10 cellular contexts compared by ENCODE assay signal in the genomic region with DNA sequence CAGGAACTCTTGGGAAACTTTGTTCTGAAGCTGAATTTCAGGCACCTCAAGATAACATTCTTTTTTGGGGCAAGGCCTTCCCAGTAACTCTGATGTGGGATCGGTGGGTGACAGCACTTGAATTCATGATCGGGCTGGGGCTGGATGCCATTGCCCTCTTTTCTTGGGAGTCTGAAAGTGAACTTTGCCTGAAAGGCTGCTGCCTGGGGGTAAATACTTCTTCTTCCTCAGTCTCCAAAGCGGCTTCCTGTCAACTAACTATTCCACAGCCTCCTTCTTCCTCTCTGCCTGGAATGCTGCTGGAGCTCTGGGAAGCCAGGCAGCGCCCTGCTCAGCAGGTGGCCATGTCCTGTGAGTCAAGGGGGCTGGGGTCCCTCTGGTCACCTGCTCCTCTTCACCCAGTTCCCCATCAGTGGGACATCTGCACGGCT.
A peak's percentile ranks its signal among the peaks of the same experiment; 100 is the strongest.
DNase-seq lines count a peak whose midpoint lies in the region; ATAC-seq, FAIRE-seq and TF ChIP-seq lines count a peak whose summit lies in the region.
"Had no signal": no experiment of that assay in that cellular context is flagged by ENCODE, and none has a peak within 500 bp of the region (broad histone marks: within the 10 kb centered on the region; RNA-seq: fewer than 3 reads in every experiment).

No MANE protein-coding gene starts in this region.

- in situ Hi-C loops in GM13977 (cut with MboI; ENCODE audit: low pct_unique_long_range_greater_than_20kb, low sequenced_read_pairs, unreplicated experiment) = no loop called here

- no peak overlapping the region for H3K27ac ChIP-seq in H1 (ENCODE audit: low read depth, low read length)
- H3K27ac ChIP-seq in neuronal stem cell (replicated peaks; ENCODE audit: low read length) = no peak overlapping the region
- H3K27ac ChIP-seq in vagina = peak overlapping the region; percentile 93

- TF ChIP-seq CTCF in H1 (IDR thresholded peaks at IDR 0.05; ENCODE audit: control extremely low read depth in 1 of 3, insufficient read depth in 1 of 3, low read depth in 1 of 3, low read length in 3 of 3) (no peak), vagina (IDR thresholded peaks at IDR 0.05) (no peak), GM13977 (IDR thresholded peaks at IDR 0.05; ENCODE audit: extremely low read depth, insufficient read depth, missing control alignments) (no peak)

- H3K79me2 ChIP-seq in H1 (ENCODE audit: control insufficient read depth in 1 of 2, insufficient read depth in 2 of 2, low read length in 2 of 2) = no peaks in the 10 kb centered on the region

- no peak for FAIRE-seq in H1 (lab: Jason Lieb, UNC)

- H2BK5ac ChIP-seq in H1 (ENCODE audit: low read depth, low read length) (peak overlapping the region; percentile 61; the same call in 1 of the 2 replicates), neuronal stem cell (ENCODE audit: low read length) (peak overlapping the region; percentile 8)

- peak overlapping the region; percentile 30 to 79 for H3K27ac Mint-ChIP-seq in stimulated activated naive CD8-positive, alpha-beta T cell treated with anti-CD3 and anti-CD28 coated beads, Interleukin-15, amount 100 ng/mL, for 72 hours
- no peak overlapping the region for H3K27ac Mint-ChIP-seq in activated CD4-positive, alpha-beta T cell treated with anti-CD3 and anti-CD28 coated beads for 36 hours
- H3K27ac Mint-ChIP-seq: CD4-positive, alpha-beta T cell had no signal

- no peaks in the 10 kb centered on the region for H3K36me3 ChIP-seq in H1 (ENCODE audit: control insufficient read depth in 2 of 4, insufficient read depth in 4 of 4, low read length in 3 of 4)
- no peaks in the 10 kb centered on the region for H3K36me3 ChIP-seq in neuronal stem cell (replicated peaks in 1 of 2; ENCODE audit: control insufficient read depth in 2 of 2, insufficient read depth in 2 of 2, low read length in 2 of 2)
- no peaks in the 10 kb centered on the region for H3K36me3 ChIP-seq in vagina

- no peaks in the 10 kb centered on the region for H3K36me3 Mint-ChIP-seq in activated CD4-positive, alpha-beta T cell treated with anti-CD3 and anti-CD28 coated beads for 36 hours (ENCODE audit: low read depth)

- no peaks in the 10 kb centered on the region for H3K79me1 ChIP-seq in H1 (ENCODE audit: low read depth, low read length)
- no peaks in the 10 kb centered on the region for H3K79me1 ChIP-seq in neuronal stem cell (ENCODE audit: low read depth, low read length)

- 71% methylated on average over 5 of the region's 5 CpGs; no CpG with 5 or more reads in 1 of the 2 experiments for WGBS in H1 (ENCODE audit: extremely low coverage in 1 of 2, insufficient coverage in 1 of 2, insufficient read length in 1 of 2, insufficient replicate concordance in 2 of 2, low coverage in 1 of 2, low lambda C conversion rate in 2 of 2, missing lambda C conversion rate in 1 of 2), 2 experiments
- WGBS in neuronal stem cell (ENCODE audit: extremely low coverage in 2 of 2, insufficient read length in 2 of 2, insufficient replicate concordance in 1 of 2), 2 donors = no CpG with 5 or more reads among the region's 5 CpGs

- intact Hi-C loops in vagina (cut with DNase I) = loop anchor here (2.0 kb wide), 1 partner anchor 79 kb away; a partner anchor contains a TSS
- intact Hi-C loops in activated CD4-positive, alpha-beta T cell treated with anti-CD3 and anti-CD28 coated beads for 36 hours (cut with DNase I, micrococcal nuclease) = no loop called here

- H3K9me3 Mint-ChIP-seq in stimulated activated naive CD8-positive, alpha-beta T cell treated with anti-CD3 and anti-CD28 coated beads, Interleukin-15, amount 100 ng/mL, for 72 hours = no peaks in the 10 kb centered on the region
- no peaks in the 10 kb centered on the region for H3K9me3 Mint-ChIP-seq in activated CD4-positive, alpha-beta T cell treated with anti-CD3 and anti-CD28 coated beads for 36 hours (ENCODE audit: low read depth)
- H3K9me3 Mint-ChIP-seq: CD4-positive, alpha-beta T cell had no signal

- H3K4me1 Mint-ChIP-seq in stimulated activated naive CD8-positive, alpha-beta T cell treated with anti-CD3 and anti-CD28 coated beads, Interleukin-15, amount 100 ng/mL, for 72 hours = peaks cover 6% of the 10 kb centered on the region
- H3K4me1 Mint-ChIP-seq in activated CD4-positive, alpha-beta T cell treated with anti-CD3 and anti-CD28 coated beads for 36 hours = peaks cover 2% of the 10 kb centered on the region

- H2BK12ac ChIP-seq in H1 (ENCODE audit: low read depth, low read length) = peak overlapping the region; percentile 88; the same call in 1 of the 2 replicates
- no peak overlapping the region for H2BK12ac ChIP-seq in neuronal stem cell (ENCODE audit: low read length)

- no peak overlapping the region for H3K56ac ChIP-seq in H1 (replicated peaks; ENCODE audit: insufficient read length, low read depth, low read length)

- H4K20me1 ChIP-seq in H1 (replicated peaks in 1 of 2; ENCODE audit: control insufficient read depth in 1 of 2, insufficient read depth in 2 of 2, low read length in 2 of 2) = no peaks in the 10 kb centered on the region

- TF ChIP-seq EP300 in H1 (IDR thresholded peaks at IDR 0.05; ENCODE audit: borderline replicate concordance in 1 of 2, low read depth in 2 of 2, low read length in 2 of 2) = no peak

- no peak overlapping the region for H2BK15ac ChIP-seq in H1 (ENCODE audit: low read length)
- peak overlapping the region; percentile 61 for H2BK15ac ChIP-seq in neuronal stem cell (ENCODE audit: low read length)

- H3K27me3 Mint-ChIP-seq in stimulated activated naive CD8-positive, alpha-beta T cell treated with anti-CD3 and anti-CD28 coated beads, Interleukin-15, amount 100 ng/mL, for 72 hours = no peaks in the 10 kb centered on the region
- H3K27me3 Mint-ChIP-seq in activated CD4-positive, alpha-beta T cell treated with anti-CD3 and anti-CD28 coated beads for 36 hours = no peaks in the 10 kb centered on the region
- H3K27me3 Mint-ChIP-seq: CD4-positive, alpha-beta T cell had no signal

- no peaks in the 10 kb centered on the region for H3K9me3 ChIP-seq in H1 (ENCODE audit: insufficient read depth in 2 of 2, low read depth in 1 of 2, low read length in 1 of 2)
- no peaks in the 10 kb centered on the region for H3K9me3 ChIP-seq in neuronal stem cell (replicated peaks in 1 of 2; ENCODE audit: control insufficient read depth in 2 of 2, insufficient read depth in 1 of 2, low read depth in 1 of 2, low read length in 2 of 2)
- H3K9me3 ChIP-seq in vagina = no peaks in the 10 kb centered on the region

- no peak overlapping the region for H3K4ac ChIP-seq in H1 (replicated peaks; ENCODE audit: insufficient read length, low read depth, low read length)
- H3K4ac ChIP-seq in neuronal stem cell (ENCODE audit: low read length) = no peak overlapping the region

- H3K14ac ChIP-seq in H1 (ENCODE audit: insufficient read length) (no peak overlapping the region), neuronal stem cell (ENCODE audit: low read length) (no peak overlapping the region)

- H3K23me2 ChIP-seq in H1 (ENCODE audit: low read depth, low read length) = no peaks in the 10 kb centered on the region

- H2AFZ ChIP-seq in H1 (ENCODE audit: low read length) = peak overlapping the region; percentile 30; the same call in 1 of the 2 replicates
- H2AFZ ChIP-seq in neuronal stem cell (ENCODE audit: low read length) = peak overlapping the region; percentile 83

- DNase-seq in stimulated activated naive CD8-positive, alpha-beta T cell treated with anti-CD3 and anti-CD28 coated beads, Interleukin-15, amount 100 ng/mL, for 72 hours = no peak
- DNase-seq in stimulated activated naive CD8-positive, alpha-beta T cell treated with anti-CD3 and anti-CD28 coated beads, Interleukin-15, Interleukin-2, amounts not matched to agents 100 U/mL and 50 U/mL, for 24 hours = no peak
- DNase-seq in H1 (ENCODE audit: low read depth in 1 of 2, low spot score in 2 of 2) (no peak), neuronal stem cell (ENCODE audit: low spot score) (no peak), vagina (ENCODE audit: extremely low spot score in 2 of 2) (no peak), cortex of kidney (lab: John Stamatoyannopoulos, UW) (no peak), GM13977 (ENCODE audit: low spot score) (no peak)
- DNase-seq in activated CD4-positive, alpha-beta T cell treated with anti-CD3 and anti-CD28 coated beads for 36 hours = no peak
- DNase-seq: CD4-positive, alpha-beta T cell; stimulated activated CD8-positive, alpha-beta memory T cell treated with anti-CD3 and anti-CD28 coated beads, Interleukin-4, amount 100 ng/mL, for 48 hours had no signal

- H3K4me3 ChIP-seq in H1 (ENCODE audit: extremely low read depth in 1 of 4, insufficient read depth in 2 of 4, low read depth in 3 of 4, low read length in 4 of 4) (no peak overlapping the region), neuronal stem cell (ENCODE audit: low read length in 2 of 2) (no peak overlapping the region), vagina (no peak overlapping the region)

- H3K18ac ChIP-seq in H1 (ENCODE audit: extremely low read depth, low read length) (peak overlapping the region; percentile 63), neuronal stem cell (ENCODE audit: low read length) (peak overlapping the region; percentile 86)

- H3K9ac ChIP-seq in H1 (replicated peaks in 1 of 4; ENCODE audit: extremely low read depth in 1 of 4, low read depth in 3 of 4, low read length in 3 of 4) = no peak overlapping the region
- peak overlapping the region; percentile 27 for H3K9ac ChIP-seq in neuronal stem cell (ENCODE audit: low read depth, low read length, poor library complexity)

- no peak for ATAC-seq in stimulated activated naive CD8-positive, alpha-beta T cell treated with anti-CD3 and anti-CD28 coated beads, Interleukin-15, amount 100 ng/mL, for 72 hours
- no peak for ATAC-seq in stimulated activated naive CD8-positive, alpha-beta T cell treated with anti-CD3 and anti-CD28 coated beads, Interleukin-15, Interleukin-2, amounts not matched to agents 100 U/mL and 50 U/mL, for 24 hours
- no peak for ATAC-seq in activated CD4-positive, alpha-beta T cell treated with anti-CD3 and anti-CD28 coated beads for 36 hours

- H3K4me2 ChIP-seq in H1 (ENCODE audit: insufficient read depth in 1 of 2, low read depth in 2 of 2, low read length in 2 of 2) (peak overlapping the region; percentile 38 to 43; a peak in 2 of 4 replicates), neuronal stem cell (ENCODE audit: insufficient read depth, low read length, poor library complexity, severe bottlenecking) (no peak overlapping the region)

- no peaks in the 10 kb centered on the region for H3K27me3 ChIP-seq in H1 (replicated peaks in 1 of 4; ENCODE audit: control insufficient read depth in 3 of 4, extremely low read depth in 1 of 4, insufficient read depth in 3 of 4, low read length in 3 of 4)
- no peaks in the 10 kb centered on the region for H3K27me3 ChIP-seq in neuronal stem cell (ENCODE audit: control insufficient read depth in 3 of 3, insufficient read depth in 3 of 3, low read depth in 1 of 3, low read length in 3 of 3)
- H3K27me3 ChIP-seq in vagina = no peaks in the 10 kb centered on the region

- H4K5ac ChIP-seq in H1 (ENCODE audit: insufficient read length, low read depth, low read length) = no peak overlapping the region

- no peak overlapping the region for H3K4me3 Mint-ChIP-seq in stimulated activated naive CD8-positive, alpha-beta T cell treated with anti-CD3 and anti-CD28 coated beads, Interleukin-15, amount 100 ng/mL, for 72 hours
- no peak overlapping the region for H3K4me3 Mint-ChIP-seq in activated CD4-positive, alpha-beta T cell treated with anti-CD3 and anti-CD28 coated beads for 36 hours
- H3K4me3 Mint-ChIP-seq: CD4-positive, alpha-beta T cell had no signal

- H4K91ac ChIP-seq in H1 (replicated peaks; ENCODE audit: insufficient read length, low read length) (peak overlapping the region; percentile 59), neuronal stem cell (ENCODE audit: low read depth, low read length, poor library complexity) (no peak overlapping the region)

- CTCF ChIA-PET in H1 (lab: Charles Lee; ENCODE audit: partially characterized antibody) = no interaction called here
- CTCF ChIA-PET in activated CD4-positive, alpha-beta T cell treated with anti-CD3 and anti-CD28 coated beads for 36 hours (lab: Charles Lee) = no interaction called here

- TF ChIP-seq RAD21 in H1 (IDR thresholded peaks at IDR 0.05 in 1 of 2, conservative IDR thresholded peaks at IDR 0.05 in 1 of 2; ENCODE audit: low read depth in 2 of 2, low read length in 2 of 2) = no peak

- H4K8ac ChIP-seq in H1 (ENCODE audit: extremely low read depth, insufficient read depth, low read length) (no peak overlapping the region), neuronal stem cell (ENCODE audit: low read depth, low read length) (no peak overlapping the region)

- POLR2A ChIA-PET in H1 (lab: Charles Lee; ENCODE audit: partially characterized antibody) = no interaction called here
- POLR2A ChIA-PET in activated CD4-positive, alpha-beta T cell treated with anti-CD3 and anti-CD28 coated beads for 36 hours (lab: Charles Lee) = no interaction called here

- H3K4me1 ChIP-seq in H1 (replicated peaks in 1 of 4; ENCODE audit: control insufficient read depth in 3 of 4, insufficient read depth in 4 of 4, low read length in 3 of 4) = peaks cover 7 to 16% (median 12%) of the 10 kb centered on the region in 4 experiments
- peaks cover 16 to 18% of the 10 kb centered on the region in 2 donors for H3K4me1 ChIP-seq in neuronal stem cell (ENCODE audit: control insufficient read depth in 2 of 2, insufficient read depth in 1 of 2, low read depth in 1 of 2, low read length in 2 of 2)
- H3K4me1 ChIP-seq in vagina = peaks cover 37% of the 10 kb centered on the region

- H2AK5ac ChIP-seq in H1 (ENCODE audit: low read depth, low read length) (no peak overlapping the region), neuronal stem cell (ENCODE audit: low read depth, low read length) (no peak overlapping the region)

- peak overlapping the region; percentile 35; the same call in 1 of the 2 replicates for H2BK20ac ChIP-seq in H1 (ENCODE audit: low read length)

- H2BK120ac ChIP-seq in H1 (replicated peaks; ENCODE audit: low read depth, low read length) (no peak overlapping the region), neuronal stem cell (ENCODE audit: low read depth, low read length) (no peak overlapping the region)

- H3K23ac ChIP-seq in H1 (ENCODE audit: insufficient read length) (no peak overlapping the region), neuronal stem cell (ENCODE audit: low read depth, low read length, poor library complexity) (peak overlapping the region; percentile 5)

- TF ChIP-seq POLR2A in H1 (IDR thresholded peaks at IDR 0.05; ENCODE audit: control extremely low read depth in 1 of 2, low read depth in 2 of 2, low read length in 2 of 2) (no peak), vagina (IDR thresholded peaks at IDR 0.05) (peak in 1 of 2 donors; percentile 18)
